In genomic region chr14:36847366-36847765, GRCh38 we compare ENCODE assay signal across 28 cellular contexts.
"Had no signal": no experiment of that assay in that cellular context is flagged by ENCODE, and none has a peak within 500 bp of the region (broad histone marks: within the 10 kb centered on the region; RNA-seq: fewer than 3 reads in every experiment).

No MANE protein-coding gene starts in this region.

- H3K36me3 Mint-ChIP-seq: natural killer cell treated with Interleukin-12 subunit alpha and Interleukin-12 subunit beta and Interleukin-15 and Interleukin-18, amount 100 ng/mL, for 72 hours; neural progenitor cell; stimulated activated effector memory CD8-positive, alpha-beta T cell treated with anti-CD3 and anti-CD28 coated beads, Interleukin-12 subunit alpha, Interleukin-12 subunit beta, amount 100 ng/mL, for 72 hours; stimulated activated naive B cell treated with anti-CD40 and anti-IgM and Interleukin-4, amounts not matched to agents 10 μg/mL and 1 μg/mL and 100 μg/mL, for 72 hours had no signal

- ATAC-seq: natural killer cell treated with Interleukin-12 subunit alpha and Interleukin-12 subunit beta and Interleukin-15 and Interleukin-18, amount 100 ng/mL, for 72 hours; psoas muscle; right cardiac atrium; right lobe of liver; stimulated activated effector memory CD8-positive, alpha-beta T cell treated with anti-CD3 and anti-CD28 coated beads, Interleukin-12 subunit alpha, Interleukin-12 subunit beta, amount 100 ng/mL, for 72 hours; stimulated activated naive B cell treated with anti-CD40 and anti-IgM and Interleukin-4, amounts not matched to agents 10 μg/mL and 1 μg/mL and 100 μg/mL, for 72 hours had no signal

- H3K9me3 ChIP-seq: ovary, psoas muscle, right lobe of liver, sigmoid colon, stomach, thoracic aorta, thyroid gland, tibial nerve, upper lobe of left lung, vagina had no signal

- DNase-seq: occipital lobe; ovary; posterior cingulate gyrus; psoas muscle; right cardiac atrium; right lobe of liver; sigmoid colon; small intestine; stimulated activated CD4-positive, alpha-beta T cell treated with anti-CD3 and anti-CD28 coated beads, Interleukin-15, amount 100 ng/mL, for 24 hours; stimulated activated CD4-positive, alpha-beta T cell treated with anti-CD3 and anti-CD28 coated beads, Interleukin-2, amount 100 ng/mL, for 24 hours; stimulated activated CD4-positive, alpha-beta T cell treated with anti-CD3 and anti-CD28 coated beads, Interleukin-2, amount 100 ng/mL, for 48 hours; stimulated activated CD4-positive, alpha-beta T cell treated with anti-CD3 and anti-CD28 coated beads, Interleukin-4, amount 100 ng/mL, for 24 hours; stimulated activated naive B cell treated with anti-CD40 and anti-IgM and Interleukin-4, amounts not matched to agents 10 μg/mL and 1 μg/mL and 100 μg/mL, for 72 hours; stimulated activated naive CD4-positive, alpha-beta T cell treated with Interleukin-2 at 50 U/mL for 16 hours; stomach; thyroid gland; trophoblast cell; upper lobe of left lung had no signal

- H3K9me3 Mint-ChIP-seq: neural progenitor cell; stimulated activated naive CD8-positive, alpha-beta T cell treated with anti-CD3 and anti-CD28 coated beads, Interleukin-15, Interleukin-2, amounts not matched to agents 100 ng/mL and 50 ng/mL, for 24 hours had no signal

- H3K27me3 ChIP-seq: neural progenitor cell, ovary, right lobe of liver, sigmoid colon, stomach, thyroid gland, tibial nerve, upper lobe of left lung, vagina had no signal

- H3K36me3 ChIP-seq: neural progenitor cell, ovary, right lobe of liver, sigmoid colon, stomach, thoracic aorta, thyroid gland, tibial nerve, upper lobe of left lung, vagina had no signal

- H3K79me2 ChIP-seq: parathyroid adenoma had no signal

- H3K4me1 ChIP-seq: parathyroid adenoma, psoas muscle, right lobe of liver, sigmoid colon, stomach, thyroid gland, tibial nerve, upper lobe of left lung, vagina had no signal

- H3K4me1 Mint-ChIP-seq: stimulated activated effector memory CD8-positive, alpha-beta T cell treated with anti-CD3 and anti-CD28 coated beads, Interleukin-12 subunit alpha, Interleukin-12 subunit beta, amount 100 ng/mL, for 72 hours; stimulated activated naive B cell treated with anti-CD40 and anti-IgM and Interleukin-4, amounts not matched to agents 10 μg/mL and 1 μg/mL and 100 μg/mL, for 72 hours had no signal

- H3K9ac ChIP-seq: neural progenitor cell, parathyroid adenoma had no signal

- FAIRE-seq: small intestine, urothelium cell line had no signal

- H3K27me3 Mint-ChIP-seq: natural killer cell treated with Interleukin-12 subunit alpha and Interleukin-12 subunit beta and Interleukin-15 and Interleukin-18, amount 100 ng/mL, for 72 hours; stimulated activated naive B cell treated with anti-CD40 and anti-IgM and Interleukin-4, amounts not matched to agents 10 μg/mL and 1 μg/mL and 100 μg/mL, for 72 hours; stimulated activated naive CD8-positive, alpha-beta T cell treated with anti-CD3 and anti-CD28 coated beads, Interleukin-15, Interleukin-2, amounts not matched to agents 100 ng/mL and 50 ng/mL, for 24 hours had no signal

- H3K4me3 ChIP-seq: neural progenitor cell, ovary, psoas muscle, right lobe of liver, sigmoid colon, stomach, thoracic aorta, thyroid gland, tibial nerve, upper lobe of left lung, vagina had no signal

- H3K4me2 ChIP-seq: neural progenitor cell had no signal

- H2AFZ ChIP-seq: neural progenitor cell, parathyroid adenoma had no signal

- H3K27ac Mint-ChIP-seq: natural killer cell treated with Interleukin-12 subunit alpha and Interleukin-12 subunit beta and Interleukin-15 and Interleukin-18, amount 100 ng/mL, for 72 hours; neural progenitor cell; progenitor cell of endocrine pancreas; stimulated activated effector memory CD8-positive, alpha-beta T cell treated with anti-CD3 and anti-CD28 coated beads, Interleukin-12 subunit alpha, Interleukin-12 subunit beta, amount 100 ng/mL, for 72 hours; stimulated activated naive B cell treated with anti-CD40 and anti-IgM and Interleukin-4, amounts not matched to agents 10 μg/mL and 1 μg/mL and 100 μg/mL, for 72 hours; stimulated activated naive CD8-positive, alpha-beta T cell treated with anti-CD3 and anti-CD28 coated beads, Interleukin-15, Interleukin-2, amounts not matched to agents 100 ng/mL and 50 ng/mL, for 24 hours had no signal

- H3K4me3 Mint-ChIP-seq: natural killer cell treated with Interleukin-12 subunit alpha and Interleukin-12 subunit beta and Interleukin-15 and Interleukin-18, amount 100 ng/mL, for 72 hours; neural progenitor cell; stimulated activated effector memory CD8-positive, alpha-beta T cell treated with anti-CD3 and anti-CD28 coated beads, Interleukin-12 subunit alpha, Interleukin-12 subunit beta, amount 100 ng/mL, for 72 hours; stimulated activated naive B cell treated with anti-CD40 and anti-IgM and Interleukin-4, amounts not matched to agents 10 μg/mL and 1 μg/mL and 100 μg/mL, for 72 hours; stimulated activated naive CD8-positive, alpha-beta T cell treated with anti-CD3 and anti-CD28 coated beads, Interleukin-15, Interleukin-2, amounts not matched to agents 100 ng/mL and 50 ng/mL, for 24 hours had no signal

- H3K27ac ChIP-seq: neural progenitor cell, ovary, parathyroid adenoma, psoas muscle, right lobe of liver, sigmoid colon, stomach, thoracic aorta, thyroid gland, tibial nerve, upper lobe of left lung, vagina had no signal
